20 cellular contexts compared by ENCODE assay signal in the genomic region with DNA sequence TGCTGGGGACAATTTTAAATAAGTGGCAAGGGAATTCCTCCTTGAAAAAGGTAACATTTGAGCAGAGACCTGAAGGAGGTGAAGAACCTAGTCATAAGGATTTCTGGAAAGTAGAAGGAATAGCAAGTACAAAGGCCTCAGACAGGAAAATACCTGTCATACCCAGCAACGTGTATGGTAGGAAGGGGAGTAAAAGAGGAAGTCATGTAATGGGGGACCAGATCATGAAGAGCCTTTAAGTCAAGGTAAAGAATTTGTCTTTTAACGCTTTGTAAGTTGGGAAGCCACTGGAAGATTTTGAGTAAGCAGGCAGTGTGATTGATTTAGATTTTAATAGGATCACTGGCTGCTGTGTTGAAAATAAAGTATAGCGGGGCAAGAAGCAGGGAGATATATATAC.
"Had no signal": no experiment of that assay in that cellular context is flagged by ENCODE, and none has a peak within 500 bp of the region (broad histone marks: within the 10 kb centered on the region; RNA-seq: fewer than 3 reads in every experiment).

No MANE protein-coding gene starts in this region.

- ATAC-seq: left colon; left ventricle myocardium superior; right lobe of liver; stimulated activated effector memory CD8-positive, alpha-beta T cell treated with anti-CD3 and anti-CD28 coated beads, Interleukin-12 subunit alpha, Interleukin-12 subunit beta, amount 100 ng/mL, for 72 hours had no signal

- H3K9me3 Mint-ChIP-seq: naive B cell; stimulated activated effector memory CD8-positive, alpha-beta T cell treated with anti-CD3 and anti-CD28 coated beads, Interleukin-12 subunit alpha, Interleukin-12 subunit beta, amount 100 ng/mL, for 72 hours; stimulated activated naive CD8-positive, alpha-beta T cell treated with anti-CD3 and anti-CD28 coated beads, Interleukin-15, Interleukin-2, amounts not matched to agents 100 ng/mL and 50 ng/mL, for 24 hours had no signal

- H3K36me3 ChIP-seq: neutrophil, right lobe of liver, tibial artery, upper lobe of right lung, vagina had no signal

- H2AFZ ChIP-seq: hepatocyte had no signal

- H3K27me3 Mint-ChIP-seq: naive B cell; stimulated activated naive CD8-positive, alpha-beta T cell treated with anti-CD3 and anti-CD28 coated beads, Interleukin-15, Interleukin-2, amounts not matched to agents 100 ng/mL and 50 ng/mL, for 24 hours had no signal

- H3K9me3 ChIP-seq: neutrophil, psoas muscle, right lobe of liver, tibial artery, upper lobe of right lung, vagina had no signal

- H3K27me3 ChIP-seq: dorsolateral prefrontal cortex, hepatocyte, neutrophil, right lobe of liver, tibial artery, upper lobe of right lung, vagina had no signal

- H3K4me3 ChIP-seq: dorsolateral prefrontal cortex, hepatocyte, lung, psoas muscle, right lobe of liver, tibial artery, upper lobe of right lung, vagina had no signal

- H3K4me2 ChIP-seq: hepatocyte had no signal

- H3K36me3 Mint-ChIP-seq: naive B cell had no signal

- H3K27ac ChIP-seq: dorsolateral prefrontal cortex, hepatocyte, neutrophil, psoas muscle, right lobe of liver, tibial artery, upper lobe of right lung, vagina had no signal

- DNase-seq: dorsolateral prefrontal cortex; effector CD8-positive, alpha-beta T cell; foreskin melanocyte; head of caudate nucleus; left colon; left ventricle myocardium superior; naive B cell; psoas muscle; retina; right lobe of liver; stimulated activated CD4-positive, alpha-beta T cell treated with anti-CD3 and anti-CD28 coated beads, Interleukin-4, amount 100 ng/mL, for 1 hour; stimulated activated CD8-positive, alpha-beta memory T cell treated with anti-CD3 and anti-CD28 coated beads, Interleukin-4, amount 100 ng/mL, for 48 hours; tibial artery; upper lobe of right lung had no signal

- H3K27ac Mint-ChIP-seq: stimulated activated naive CD8-positive, alpha-beta T cell treated with anti-CD3 and anti-CD28 coated beads, Interleukin-15, Interleukin-2, amounts not matched to agents 100 ng/mL and 50 ng/mL, for 24 hours had no signal

- H3K4me3 Mint-ChIP-seq: naive B cell; stimulated activated effector memory CD8-positive, alpha-beta T cell treated with anti-CD3 and anti-CD28 coated beads, Interleukin-12 subunit alpha, Interleukin-12 subunit beta, amount 100 ng/mL, for 72 hours; stimulated activated naive CD8-positive, alpha-beta T cell treated with anti-CD3 and anti-CD28 coated beads, Interleukin-15, Interleukin-2, amounts not matched to agents 100 ng/mL and 50 ng/mL, for 24 hours had no signal
